Comparison of ENCODE assay signal across 2 cellular contexts in genomic region chr6:143490775-143491174, GRCh38.
TF ChIP-seq lines count a peak whose summit lies in the region.

No MANE protein-coding gene starts in this region.

TF ChIP-seq in HepG2, 621 proteins besides CTCF, POLR2A, EP300 and RAD21:
- no peak for TF ChIP-seq FOXK1 (CRISPR knock-in tag; IDR thresholded peaks at IDR 0.05; ENCODE audit: borderline replicate concordance, low read depth)
- TF ChIP-seq NAIF1 (CRISPR knock-in tag; IDR thresholded peaks at IDR 0.05; ENCODE audit: borderline replicate concordance) = no peak
- TF ChIP-seq NCOA5 (CRISPR knock-in tag; IDR thresholded peaks at IDR 0.05) = no peak
- TF ChIP-seq HHEX (CRISPR knock-in tag; IDR thresholded peaks at IDR 0.05) = no peak
- TF ChIP-seq SAP130 (CRISPR knock-in tag; IDR thresholded peaks at IDR 0.05; ENCODE audit: low read depth) = no peak
- TF ChIP-seq RCOR2 (CRISPR knock-in tag; IDR thresholded peaks at IDR 0.05) = no peak
- no peak for TF ChIP-seq ZNF737 (CRISPR knock-in tag; IDR thresholded peaks at IDR 0.05; ENCODE audit: borderline replicate concordance)
- no peak for TF ChIP-seq ZNF83 (CRISPR knock-in tag; IDR thresholded peaks at IDR 0.05; ENCODE audit: borderline replicate concordance)
- TF ChIP-seq SRSF1 (optimal IDR thresholded peaks at IDR 0.05; ENCODE audit: low read depth, low read length) = no peak

TF ChIP-seq in K562, 482 proteins besides CTCF, POLR2A, EP300 and RAD21:
- TF ChIP-seq POLR2G (IDR thresholded peaks at IDR 0.05; ENCODE audit: low read depth, low read length) = 0 out of 2 replicates have a peak, but pooled peaks have one; percentile 22
- TF ChIP-seq HDAC2 (IDR thresholded peaks at IDR 0.05) = no peak
- TF ChIP-seq FOXA1 (IDR thresholded peaks at IDR 0.05; ENCODE audit: borderline replicate concordance) = no peak
- no peak for TF ChIP-seq ZFX (CRISPR knock-in tag; IDR thresholded peaks at IDR 0.05)
- TF ChIP-seq ZBTB1 (CRISPR knock-in tag; IDR thresholded peaks at IDR 0.05; ENCODE audit: borderline replicate concordance, low read depth) = peak; percentile 84
- 0 out of 2 replicates have a peak, but pooled peaks have one; percentile 21 for TF ChIP-seq TEAD4 (IDR thresholded peaks at IDR 0.05; ENCODE audit: low read length)
- no peak for TF ChIP-seq TEAD4 (CRISPR knock-in tag; IDR thresholded peaks at IDR 0.05; ENCODE audit: borderline replicate concordance)
- no peak for TF ChIP-seq CCNT2 (IDR thresholded peaks at IDR 0.05; ENCODE audit: borderline replicate concordance, extremely low read depth, insufficient read length, low read depth, low read length)
- TF ChIP-seq ZNF518B (CRISPR knock-in tag; IDR thresholded peaks at IDR 0.05) = no peak
- TF ChIP-seq PKNOX1 (IDR thresholded peaks at IDR 0.05) = peak; percentile 26; the same call in 1 of the 2 replicates
- no peak for TF ChIP-seq MCM5 (IDR thresholded peaks at IDR 0.05; ENCODE audit: low read depth)
- TF ChIP-seq ZBTB49 (CRISPR knock-in tag; IDR thresholded peaks at IDR 0.05; ENCODE audit: borderline replicate concordance) = no peak
- TF ChIP-seq ETV1 (tag; conservative IDR thresholded peaks at IDR 0.05; ENCODE audit: low read depth) = no peak
TF ChIP-seq in K562: peak in this region for 4.
